Comparison of ENCODE assay signal across 24 cellular contexts in genomic region chr4:1980561-1981041, GRCh38. TPM values are rescaled to one million over a fixed set of nuclear protein-coding genes. Genes with fewer than 3 reads are reported as not detected.
A peak's percentile ranks its signal among the peaks of the same experiment; 100 is the strongest.
DNase-seq lines count a peak whose midpoint lies in the region; ATAC-seq, FAIRE-seq and TF ChIP-seq lines count a peak whose summit lies in the region.
"Had no signal": no experiment of that assay in that cellular context is flagged by ENCODE, and none has a peak within 500 bp of the region (broad histone marks: within the 10 kb centered on the region; RNA-seq: fewer than 3 reads in every experiment).

No MANE protein-coding gene starts in this region.

- H3K27ac ChIP-seq in RWPE2 (ENCODE audit: poor library complexity, severe bottlenecking) (no peak overlapping the region), HepG2 (ENCODE audit: extremely low read length, insufficient read depth, low read length) (no peak overlapping the region), spleen (no peak overlapping the region), caudate nucleus (ENCODE audit: low read depth, low read length) (no peak overlapping the region)
- H3K27ac ChIP-seq: parathyroid adenoma had no signal

- H4K20me1 ChIP-seq in HepG2 (ENCODE audit: insufficient read depth, low read length): peaks cover 6% of the 10 kb centered on the region; the same call in 1 of the 2 replicates

- no peak for TF ChIP-seq EP300 in HepG2 (IDR thresholded peaks at IDR 0.05; ENCODE audit: low read depth in 2 of 2, low read length in 2 of 2)
- no peak for TF ChIP-seq EP300 in HepG2 (CRISPR knock-in tag; IDR thresholded peaks at IDR 0.05; ENCODE audit: borderline replicate concordance)

- no peak overlapping the region for H3K4me2 ChIP-seq in HepG2 (ENCODE audit: low read depth, low read length)

- H3K9me3 ChIP-seq in RWPE2 (ENCODE audit: severe bottlenecking) (no peaks in the 10 kb centered on the region), HepG2 (ENCODE audit: low read length) (no peaks in the 10 kb centered on the region), spleen (no peaks in the 10 kb centered on the region)
- H3K9me3 ChIP-seq: left ventricle myocardium inferior had no signal

- H3K4me1 ChIP-seq in RWPE2 (ENCODE audit: insufficient read depth, poor library complexity, severe bottlenecking): no peaks in the 10 kb centered on the region
- no peaks in the 10 kb centered on the region for H3K4me1 ChIP-seq in HepG2 (ENCODE audit: insufficient read depth, low read length)
- H3K4me1 ChIP-seq in spleen: no peaks in the 10 kb centered on the region
- H3K4me1 ChIP-seq: parathyroid adenoma had no signal

- WGBS in HepG2 (ENCODE audit: low lambda C conversion rate): 96% methylated on average over 16 of the region's 16 CpGs
- 92 to 97% (median 95%) methylated on average over 16 of the region's 16 CpGs for WGBS in spleen, 5 donors

- no peaks in the 10 kb centered on the region for H3K27me3 ChIP-seq in RWPE2 (ENCODE audit: insufficient read depth, poor library complexity, severe bottlenecking)
- H3K27me3 ChIP-seq in HepG2 (ENCODE audit: control insufficient read depth in 1 of 2, insufficient read depth in 2 of 2, low read length in 2 of 2): no peaks in the 10 kb centered on the region
- H3K27me3 ChIP-seq in spleen (replicated peaks in 1 of 7): no peaks in the 10 kb centered on the region

- H3K4me3 ChIP-seq in RWPE2 (ENCODE audit: severe bottlenecking) (no peak overlapping the region), HepG2 (replicated peaks in 1 of 3; ENCODE audit: insufficient read depth in 1 of 3, low read depth in 2 of 3, low read length in 3 of 3) (no peak overlapping the region), spleen (no peak overlapping the region)
- H3K4me3 ChIP-seq: left ventricle myocardium inferior had no signal

- no peak overlapping the region for H2AFZ ChIP-seq in HepG2 (ENCODE audit: low read length)
- H2AFZ ChIP-seq: parathyroid adenoma had no signal

- ATAC-seq in RWPE2 (ENCODE audit: low read depth) (no peak), HepG2 (no peak)
- ATAC-seq: activated CD8-positive, alpha-beta T cell treated with anti-CD3 and anti-CD28 coated beads, Interleukin-2, amount 10 ng/mL, durations not matched to agents 7 days and 5 days; activated T-cell treated with anti-CD3 and anti-CD28 coated beads, Interleukin-2, amount 50 U/mL, for 4 hours had no signal

- H3K36me3 ChIP-seq in RWPE2 (ENCODE audit: low read depth) (peaks cover 95% of the 10 kb centered on the region), HepG2 (replicated peaks in 1 of 2; ENCODE audit: control insufficient read depth in 1 of 2, insufficient read depth in 2 of 2, low read length in 2 of 2) (peaks cover 42 to 85% of the 10 kb centered on the region in 2 experiments; a peak in 4 of 5 replicates), spleen (peaks cover 3 to 100% (median 97%) of the 10 kb centered on the region in 6 donors)

- no TSS peak for BruUV-seq in HepG2 (replicated peaks; lab: Mats Ljungman, UMichigan)

- in situ Hi-C loops in HepG2 (cut with HindIII; ENCODE audit: extremely low pct_ligation_motif_present, low pct_unique_long_range_greater_than_20kb): no loop called here

- H3K36me3 Mint-ChIP-seq in CD14-positive monocyte: peaks cover 84 to 98% of the 10 kb centered on the region in 2 donors

- peak overlapping the region in 3 of 7 donors; percentile 21 to 64 (median 57) for H3K27ac Mint-ChIP-seq in CD14-positive monocyte

- no peak for TF ChIP-seq CTCF in CD14-positive monocyte (IDR thresholded peaks at IDR 0.05)
- no peak for TF ChIP-seq CTCF in RWPE2 (IDR thresholded peaks at IDR 0.05; ENCODE audit: poor library complexity, severe bottlenecking)
- no peak for TF ChIP-seq CTCF in HepG2 (CRISPR knock-in tag; IDR thresholded peaks at IDR 0.05)
- no peak for TF ChIP-seq CTCF in spleen (IDR thresholded peaks at IDR 0.05 in 8 of 11, conservative IDR thresholded peaks at IDR 0.05 in 3 of 11)

- H3K4me1 Mint-ChIP-seq in CD14-positive monocyte: no peaks in the 10 kb centered on the region
- H3K4me1 Mint-ChIP-seq: CD4-positive, CD25-positive, alpha-beta regulatory T cell had no signal

- POLR2A ChIA-PET in HepG2 (lab: Yijun Ruan, JAX): no interaction called here

- H3K9me3 Mint-ChIP-seq in CD14-positive monocyte: peaks cover 0 to 3% (median 0%) of the 10 kb centered on the region in 7 donors
- H3K9me3 Mint-ChIP-seq: activated T-cell treated with anti-CD3 and anti-CD28 coated beads, Interleukin-2, amount 50 U/mL, for 4 hours; CD4-positive, CD25-positive, alpha-beta regulatory T cell; naive thymus-derived CD8-positive, alpha-beta T cell had no signal

- intact Hi-C loops in CD14-positive monocyte (cut with micrococcal nuclease): no loop called here
- intact Hi-C loops in HepG2 (cut with micrococcal nuclease; ENCODE audit: unreplicated experiment): no loop called here
- intact Hi-C loops in spleen (cut with DNase I; ENCODE audit: low total_unique reads): no loop called here

- CTCF ChIA-PET in HepG2 (lab: Yijun Ruan, JAX; ENCODE audit: low intra/inter-chr PET ratio, low total read pairs): no interaction called here

- no peaks in the 10 kb centered on the region for H3K79me2 ChIP-seq in HepG2 (ENCODE audit: insufficient read depth, low read length)
- H3K79me2 ChIP-seq: parathyroid adenoma had no signal

- TF ChIP-seq POLR2A in HepG2 (IDR thresholded peaks at IDR 0.05; ENCODE audit: insufficient read depth in 1 of 2, low read depth in 2 of 2, low read length in 2 of 2) (no peak), spleen (IDR thresholded peaks at IDR 0.05) (no peak)

- no peak overlapping the region for H3K4me3 Mint-ChIP-seq in CD14-positive monocyte
- H3K4me3 Mint-ChIP-seq: activated CD8-positive, alpha-beta T cell treated with anti-CD3 and anti-CD28 coated beads, Interleukin-2, amount 10 ng/mL, durations not matched to agents 7 days and 5 days; activated T-cell treated with anti-CD3 and anti-CD28 coated beads, Interleukin-2, amount 50 U/mL, for 4 hours; CD4-positive, CD25-positive, alpha-beta regulatory T cell; naive thymus-derived CD8-positive, alpha-beta T cell had no signal

- TF ChIP-seq RAD21 in HepG2 (CRISPR knock-in tag; IDR thresholded peaks at IDR 0.05): no peak

- no peak overlapping the region for H3K9ac ChIP-seq in HepG2 (ENCODE audit: insufficient read depth, low read depth, low read length)
- H3K9ac ChIP-seq: parathyroid adenoma had no signal

- H3K27me3 Mint-ChIP-seq in CD14-positive monocyte (ENCODE audit: low read depth in 3 of 3): no peaks in the 10 kb centered on the region
- H3K27me3 Mint-ChIP-seq: CD4-positive, CD25-positive, alpha-beta regulatory T cell; naive thymus-derived CD8-positive, alpha-beta T cell had no signal

- FAIRE-seq in HepG2 (lab: Jason Lieb, UNC) (no peak), frontal cortex (lab: Jason Lieb, UNC) (no peak)
- FAIRE-seq: bronchial epithelial cell, GM12891 had no signal

- DNase-seq in CD14-positive monocyte (ENCODE audit: low spot score): peak; percentile 5
- peak; percentile 34 for DNase-seq in RWPE2 (ENCODE audit: low spot score)
- no peak for DNase-seq in HepG2 (ENCODE audit: low spot score)
- peak; percentile 51 for DNase-seq in spleen
- DNase-seq in frontal cortex (ENCODE audit: low spot score in 2 of 2): no peak
- DNase-seq in caudate nucleus (lab: John Stamatoyannopoulos, UW): no peak
- no peak for DNase-seq in effector CD8-positive, alpha-beta T cell (lab: John Stamatoyannopoulos, UW)
- DNase-seq: activated CD8-positive, alpha-beta T cell treated with anti-CD3 and anti-CD28 coated beads, Interleukin-2, amount 10 ng/mL, durations not matched to agents 7 days and 5 days; activated naive CD4-positive, alpha-beta T cell; activated T-cell treated with anti-CD3 and anti-CD28 coated beads, Interleukin-2, amount 50 U/mL, for 4 hours; CD4-positive, CD25-positive, alpha-beta regulatory T cell; EL; Karpas-422; left ventricle myocardium inferior; midbrain; NCI-H1417 treated with DMSO at 0.1 percent for 48 hours; NCI-H2081; NCI-H345; NCI-H774; trophoblast cell had no signal

TF ChIP-seq in HepG2, 621 proteins besides CTCF, POLR2A, EP300 and RAD21 (continues in another document):
- TF ChIP-seq PLRG1 (conservative IDR thresholded peaks at IDR 0.05) (no peak), IRF1 (CRISPR knock-in tag; IDR thresholded peaks at IDR 0.05; ENCODE audit: low read depth) (no peak), POLR2G (IDR thresholded peaks at IDR 0.05; ENCODE audit: low read depth, low read length) (0 out of 2 replicates have a peak, but pooled peaks have one; percentile 10), ZNF558 (CRISPR knock-in tag; IDR thresholded peaks at IDR 0.05; ENCODE audit: borderline replicate concordance) (no peak)

RNA-seq across cellular contexts. Expression of gene NELFA, which starts 28.2 kb away (rescaled TPM):
- polyA plus RNA-seq in CD14-positive monocyte (10 to 100 TPM; 10.0 to 10.5 TPM), HepG2 (2011; rRNA removed) (13.3 and 14.6 TPM in 2 replicates), spleen (10 to 100 TPM; 19.9 to 29.6 (median 20.1) TPM)
- total RNA-seq in HepG2 (2016; rRNA removed; fragmentation: Illumina TruSeq; extraction: Trizol) (11.4 and 18.5 TPM in 2 replicates), spleen (10 to 100 TPM; 20.2 to 36.6 (median 31.5) TPM), frontal cortex (16.3 TPM)
- 11.0 and 11.5 TPM in 2 replicates for total RNA-seq in HepG2 (2016; cell fraction: cytosol; rRNA removed; fragmentation: Illumina TruSeq; extraction: Trizol; ENCODE audit: low read depth)
- total RNA-seq in HepG2 (2016; cell fraction: insoluble cytoplasmic fraction; rRNA removed; fragmentation: Illumina TruSeq; extraction: Trizol): 10.3 and 19.4 TPM in 2 replicates
- total RNA-seq in HepG2 (2016; cell fraction: membrane; rRNA removed; fragmentation: Illumina TruSeq; extraction: Trizol): 15.4 and 15.7 TPM in 2 replicates
- 15.3 and 18.5 TPM in 2 replicates for total RNA-seq in HepG2 (2016; cell fraction: nucleus; rRNA removed; fragmentation: Illumina TruSeq; extraction: Trizol)
- polyA plus RNA-seq in HepG2 (2011; cell fraction: cytosol; rRNA removed): 6.5 and 13.6 TPM in 2 replicates
- 45.3 and 58.0 TPM in 2 replicates for polyA plus RNA-seq in HepG2 (2011; cell fraction: nucleus; rRNA removed)
- polyA plus RNA-seq in HepG2 (2012): 16.5 and 18.9 TPM in 2 replicates
- polyA plus RNA-seq in HepG2 (2016; cell fraction: cytosol; fragmentation: Illumina TruSeq; extraction: Trizol; ENCODE audit: low read depth): 6.0 and 6.9 TPM in 2 replicates
- 18.4 and 25.2 TPM in 2 replicates for polyA plus RNA-seq in HepG2 (2016; cell fraction: insoluble cytoplasmic fraction; fragmentation: Illumina TruSeq; extraction: Trizol; ENCODE audit: low read depth)
- 9.2 and 10.2 TPM in 2 replicates for polyA plus RNA-seq in HepG2 (2016; cell fraction: membrane; fragmentation: Illumina TruSeq; extraction: Trizol; ENCODE audit: low read depth)
- 43.4 and 47.9 TPM in 2 replicates for polyA plus RNA-seq in HepG2 (2016; cell fraction: nucleus; fragmentation: Illumina TruSeq; extraction: Trizol; ENCODE audit: insufficient read depth, low read depth)
- 8.8 and 40.6 TPM in 2 replicates for polyA minus RNA-seq in HepG2 (2011; rRNA and poly(A)+ RNA removed; ENCODE audit: low replicate concordance)
- polyA minus RNA-seq in HepG2 (2011; cell fraction: cytosol; rRNA and poly(A)+ RNA removed): 11.3 and 19.9 TPM in 2 replicates
- 29.0 and 37.0 TPM in 2 replicates for polyA minus RNA-seq in HepG2 (2011; cell fraction: nucleus; rRNA and poly(A)+ RNA removed)

Comparison
In these comparisons a context has a peak if more than half of its experiments do, and no peak if none do; other contexts are left out.
1. DNase-seq: peak in CD14-positive monocyte (single experiment), RWPE2 (single experiment) and spleen (single experiment); none in HepG2 (single experiment), frontal cortex (0 of 2), caudate nucleus (0 of 61) and effector CD8-positive, alpha-beta T cell (single experiment).